1 cellular context compared by ENCODE assay signal in genomic region chr7:99860281-99861127, GRCh38.
TF ChIP-seq lines count a peak whose summit lies in the region.

No MANE protein-coding gene starts in this region.

TF ChIP-seq in IMR-90, 13 proteins besides CTCF, POLR2A, EP300 and RAD21:
- no peak for TF ChIP-seq NFE2L2 (IDR thresholded peaks at IDR 0.05; ENCODE audit: low read depth, low read length)
- TF ChIP-seq MAZ (IDR thresholded peaks at IDR 0.05; ENCODE audit: borderline replicate concordance, low read depth, low read length), result no peak
- no peak for TF ChIP-seq FOS (IDR thresholded peaks at IDR 0.05; ENCODE audit: low read depth, low read length)
TF ChIP-seq in IMR-90: peak in this region for 0.
